Comparison of ENCODE assay signal across 1 cellular context in genomic region chr17:75940727-75941441, GRCh38.
TF ChIP-seq lines count a peak whose summit lies in the region.

Gene FBF1 (minus strand): TSS chr17:75941042. CDS start chr17:75938149, 2,893 bp downstream.

TF ChIP-seq in HepG2, 621 proteins besides CTCF, POLR2A, EP300 and RAD21 (continued from another document and continues in another):
- TF ChIP-seq ZNF281 (CRISPR knock-in tag; IDR thresholded peaks at IDR 0.05; ENCODE audit: borderline replicate concordance), result 0 out of 2 replicates have a peak, but pooled peaks have one; percentile 7
- TF ChIP-seq ZBTB43 (CRISPR knock-in tag; conservative IDR thresholded peaks at IDR 0.05), result 0 out of 2 replicates have a peak, but pooled peaks have one; percentile 43
- TF ChIP-seq CHCHD3 (CRISPR knock-in tag; IDR thresholded peaks at IDR 0.05), result 0 out of 2 replicates have a peak, but pooled peaks have one; percentile 1
- peak; percentile 87 for TF ChIP-seq ISL2 (CRISPR knock-in tag; IDR thresholded peaks at IDR 0.05)
- peak; percentile 65 for TF ChIP-seq ZHX2 (IDR thresholded peaks at IDR 0.05; ENCODE audit: low read depth)
- TF ChIP-seq ZHX2 (CRISPR knock-in tag; IDR thresholded peaks at IDR 0.05; ENCODE audit: borderline replicate concordance), result 0 out of 2 replicates have a peak, but pooled peaks have one; percentile 78
- TF ChIP-seq ZNF775 (CRISPR knock-in tag; IDR thresholded peaks at IDR 0.05; ENCODE audit: borderline replicate concordance), result peak; percentile 79; the same call in 1 of the 2 replicates
- peak; percentile 69; the same call in 1 of the 2 replicates for TF ChIP-seq ZNF20 (CRISPR knock-in tag; IDR thresholded peaks at IDR 0.05)
- TF ChIP-seq PATZ1 (CRISPR knock-in tag; IDR thresholded peaks at IDR 0.05), result peak; percentile 81
- TF ChIP-seq CBX5 (CRISPR knock-in tag; IDR thresholded peaks at IDR 0.05; ENCODE audit: borderline replicate concordance), result peak; percentile 74; the same call in 1 of the 2 replicates
- TF ChIP-seq DZIP1 (CRISPR knock-in tag; IDR thresholded peaks at IDR 0.05), result no peak
- no peak for TF ChIP-seq RORA (CRISPR knock-in tag; IDR thresholded peaks at IDR 0.05)
- peak; percentile 79; the same call in 1 of the 2 replicates for TF ChIP-seq MEIS1 (CRISPR knock-in tag; IDR thresholded peaks at IDR 0.05; ENCODE audit: borderline replicate concordance)
- TF ChIP-seq, protein P1, sequence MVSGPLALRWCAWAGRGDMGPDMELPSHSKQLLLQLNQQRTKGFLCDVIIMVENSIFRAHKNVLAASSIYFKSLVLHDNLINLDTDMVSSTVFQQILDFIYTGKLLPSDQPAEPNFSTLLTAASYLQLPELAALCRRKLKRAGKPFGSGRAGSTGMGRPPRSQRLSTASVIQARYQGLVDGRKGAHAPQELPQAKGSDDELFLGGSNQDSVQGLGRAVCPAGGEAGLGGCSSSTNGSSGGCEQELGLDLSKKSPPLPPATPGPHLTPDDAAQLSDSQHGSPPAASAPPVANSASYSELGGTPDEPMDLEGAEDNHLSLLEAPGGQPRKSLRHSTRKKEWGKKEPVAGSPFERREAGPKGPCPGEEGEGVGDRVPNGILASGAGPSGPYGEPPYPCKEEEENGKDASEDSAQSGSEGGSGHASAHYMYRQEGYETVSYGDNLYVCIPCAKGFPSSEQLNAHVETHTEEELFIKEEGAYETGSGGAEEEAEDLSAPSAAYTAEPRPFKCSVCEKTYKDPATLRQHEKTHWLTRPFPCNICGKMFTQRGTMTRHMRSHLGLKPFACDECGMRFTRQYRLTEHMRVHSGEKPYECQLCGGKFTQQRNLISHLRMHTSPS (CRISPR knock-in tag; IDR thresholded peaks at IDR 0.05; ENCODE audit: low read depth), result peak; percentile 75; the same call in 1 of the 2 replicates
- peak; percentile 49; the same call in 1 of the 2 replicates for TF ChIP-seq ZMYM3 (CRISPR knock-in tag; IDR thresholded peaks at IDR 0.05)
- peak; percentile 59; the same call in 1 of the 2 replicates for TF ChIP-seq ZNF766 (CRISPR knock-in tag; IDR thresholded peaks at IDR 0.05; ENCODE audit: borderline replicate concordance)
- peak; percentile 74 for TF ChIP-seq THAP8 (CRISPR knock-in tag; IDR thresholded peaks at IDR 0.05; ENCODE audit: borderline replicate concordance)
- TF ChIP-seq ARNT (IDR thresholded peaks at IDR 0.05), result no peak
- TF ChIP-seq SOX13 (IDR thresholded peaks at IDR 0.05), result no peak
- peak in 1 of 2 experiments; percentile 53; a peak in 2 of 4 replicates for TF ChIP-seq SOX13 (CRISPR knock-in tag; conservative IDR thresholded peaks at IDR 0.05 in 1 of 2, IDR thresholded peaks at IDR 0.05 in 1 of 2)
- peak; percentile 76 for TF ChIP-seq ASH2L (IDR thresholded peaks at IDR 0.05; ENCODE audit: insufficient read length, low read depth, low read length)
- TF ChIP-seq DNMT1 (CRISPR knock-in tag; IDR thresholded peaks at IDR 0.05), result peak; percentile 93
- TF ChIP-seq ZNF44 (CRISPR knock-in tag; IDR thresholded peaks at IDR 0.05), result peak; percentile 38
- peak; percentile 62; the same call in 1 of the 2 replicates for TF ChIP-seq ESRRA (CRISPR knock-in tag; IDR thresholded peaks at IDR 0.05; ENCODE audit: low read depth)
- peak; percentile 99 for TF ChIP-seq ZNF143 (CRISPR knock-in tag; IDR thresholded peaks at IDR 0.05)
- TF ChIP-seq MTF1 (CRISPR knock-in tag; IDR thresholded peaks at IDR 0.05), result peak; percentile 71
- TF ChIP-seq, protein P2, sequence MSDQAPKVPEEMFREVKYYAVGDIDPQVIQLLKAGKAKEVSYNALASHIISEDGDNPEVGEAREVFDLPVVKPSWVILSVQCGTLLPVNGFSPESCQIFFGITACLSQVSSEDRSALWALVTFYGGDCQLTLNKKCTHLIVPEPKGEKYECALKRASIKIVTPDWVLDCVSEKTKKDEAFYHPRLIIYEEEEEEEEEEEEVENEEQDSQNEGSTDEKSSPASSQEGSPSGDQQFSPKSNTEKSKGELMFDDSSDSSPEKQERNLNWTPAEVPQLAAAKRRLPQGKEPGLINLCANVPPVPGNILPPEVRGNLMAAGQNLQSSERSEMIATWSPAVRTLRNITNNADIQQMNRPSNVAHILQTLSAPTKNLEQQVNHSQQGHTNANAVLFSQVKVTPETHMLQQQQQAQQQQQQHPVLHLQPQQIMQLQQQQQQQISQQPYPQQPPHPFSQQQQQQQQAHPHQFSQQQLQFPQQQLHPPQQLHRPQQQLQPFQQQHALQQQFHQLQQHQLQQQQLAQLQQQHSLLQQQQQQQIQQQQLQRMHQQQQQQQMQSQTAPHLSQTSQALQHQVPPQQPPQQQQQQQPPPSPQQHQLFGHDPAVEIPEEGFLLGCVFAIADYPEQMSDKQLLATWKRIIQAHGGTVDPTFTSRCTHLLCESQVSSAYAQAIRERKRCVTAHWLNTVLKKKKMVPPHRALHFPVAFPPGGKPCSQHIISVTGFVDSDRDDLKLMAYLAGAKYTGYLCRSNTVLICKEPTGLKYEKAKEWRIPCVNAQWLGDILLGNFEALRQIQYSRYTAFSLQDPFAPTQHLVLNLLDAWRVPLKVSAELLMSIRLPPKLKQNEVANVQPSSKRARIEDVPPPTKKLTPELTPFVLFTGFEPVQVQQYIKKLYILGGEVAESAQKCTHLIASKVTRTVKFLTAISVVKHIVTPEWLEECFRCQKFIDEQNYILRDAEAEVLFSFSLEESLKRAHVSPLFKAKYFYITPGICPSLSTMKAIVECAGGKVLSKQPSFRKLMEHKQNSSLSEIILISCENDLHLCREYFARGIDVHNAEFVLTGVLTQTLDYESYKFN (CRISPR knock-in tag; conservative IDR thresholded peaks at IDR 0.05), result peak; percentile 70
- TF ChIP-seq ZNF468 (CRISPR knock-in tag; IDR thresholded peaks at IDR 0.05), result no peak
- TF ChIP-seq CC2D1A (CRISPR knock-in tag; IDR thresholded peaks at IDR 0.05), result peak; percentile 90; the same call in 1 of the 2 replicates
- peak; percentile 70; the same call in 1 of the 2 replicates for TF ChIP-seq ZNF761 (CRISPR knock-in tag; conservative IDR thresholded peaks at IDR 0.05)
- TF ChIP-seq, protein P3, sequence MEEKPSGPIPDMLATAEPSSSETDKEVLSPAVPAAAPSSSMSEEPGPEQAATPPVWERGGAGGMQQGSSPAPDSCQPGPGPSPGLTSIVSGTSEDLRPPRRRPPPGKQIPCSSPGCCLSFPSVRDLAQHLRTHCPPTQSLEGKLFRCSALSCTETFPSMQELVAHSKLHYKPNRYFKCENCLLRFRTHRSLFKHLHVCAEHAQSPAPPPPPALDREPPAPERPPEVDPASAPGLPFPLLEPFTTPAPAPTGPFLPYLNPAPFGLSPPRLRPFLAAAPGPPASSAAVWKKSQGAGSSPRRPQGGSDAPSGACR (CRISPR knock-in tag; IDR thresholded peaks at IDR 0.05), result peak; percentile 55; the same call in 1 of the 2 replicates
- no peak for TF ChIP-seq HOXA9 (CRISPR knock-in tag; IDR thresholded peaks at IDR 0.05; ENCODE audit: borderline replicate concordance)
- TF ChIP-seq SIX1 (CRISPR knock-in tag; IDR thresholded peaks at IDR 0.05; ENCODE audit: borderline replicate concordance), result 0 out of 2 replicates have a peak, but pooled peaks have one; percentile 28
- TF ChIP-seq MAFG (CRISPR knock-in tag; IDR thresholded peaks at IDR 0.05), result no peak
- peak; percentile 86 for TF ChIP-seq TARDBP (CRISPR knock-in tag; IDR thresholded peaks at IDR 0.05)
